Comparison of ENCODE assay signal across 26 cellular contexts in the genomic region with DNA sequence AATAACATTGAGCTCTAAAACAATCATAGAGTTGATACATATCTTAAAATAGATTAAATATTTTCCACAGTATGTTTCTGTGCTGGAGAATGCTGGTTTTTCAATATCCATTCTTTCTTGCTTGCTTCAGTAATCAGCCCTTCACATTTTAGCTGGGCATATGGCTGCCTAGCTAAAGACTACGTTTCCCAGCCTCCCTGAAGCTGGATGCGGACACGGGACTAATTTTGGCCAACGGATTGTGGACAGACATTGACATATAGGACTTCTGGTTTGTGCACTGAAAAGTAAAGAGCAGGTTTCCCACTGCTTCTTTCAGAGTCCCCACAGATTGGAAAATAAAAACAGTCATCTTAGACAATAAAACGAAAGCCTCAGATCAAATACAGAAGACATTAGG.
"Had no signal": no experiment of that assay in that cellular context is flagged by ENCODE, and none has a peak within 500 bp of the region (broad histone marks: within the 10 kb centered on the region; RNA-seq: fewer than 3 reads in every experiment).

No MANE protein-coding gene starts in this region.

- DNase-seq: cortex of kidney; effector memory CD8-positive, alpha-beta T cell; erythroblast; esophagus squamous epithelium; foreskin melanocyte; glutamatergic neuron; heart right ventricle; hippocampal formation; left colon; left ventricle myocardium superior; lower lobe of right lung; naive B cell; occipital lobe; ovary; posterior cingulate gyrus; psoas muscle; right cardiac atrium; sigmoid colon; stimulated activated CD4-positive, alpha-beta T cell treated with anti-CD3 and anti-CD28 coated beads, Interleukin-2, amount 100 ng/mL, for 24 hours; stimulated activated CD4-positive, alpha-beta T cell treated with anti-CD3 and anti-CD28 coated beads, Interleukin-4, amount 100 ng/mL, for 24 hours; stimulated activated naive CD4-positive, alpha-beta T cell treated with Interleukin-2 at 50 U/mL for 16 hours; stomach; thyroid gland; upper lobe of left lung had no signal

- ATAC-seq: effector memory CD8-positive, alpha-beta T cell; heart right ventricle; left colon; left ventricle myocardium superior; lower lobe of right lung; natural killer cell treated with Interleukin-12 subunit alpha and Interleukin-12 subunit beta and Interleukin-15 and Interleukin-18, amount 100 ng/mL, for 72 hours; psoas muscle; right cardiac atrium; stimulated activated effector memory CD8-positive, alpha-beta T cell treated with anti-CD3 and anti-CD28 coated beads, Interleukin-12 subunit alpha, Interleukin-12 subunit beta, amount 100 ng/mL, for 72 hours had no signal

- H3K9me3 Mint-ChIP-seq: effector memory CD8-positive, alpha-beta T cell; naive B cell; natural killer cell treated with Interleukin-12 subunit alpha and Interleukin-12 subunit beta and Interleukin-15 and Interleukin-18, amount 100 ng/mL, for 72 hours; stimulated activated effector memory CD8-positive, alpha-beta T cell treated with anti-CD3 and anti-CD28 coated beads, Interleukin-12 subunit alpha, Interleukin-12 subunit beta, amount 100 ng/mL, for 72 hours had no signal

- H3K4me1 Mint-ChIP-seq: naive B cell; stimulated activated effector memory CD8-positive, alpha-beta T cell treated with anti-CD3 and anti-CD28 coated beads, Interleukin-12 subunit alpha, Interleukin-12 subunit beta, amount 100 ng/mL, for 72 hours had no signal

- H3K4me3 Mint-ChIP-seq: effector memory CD8-positive, alpha-beta T cell; naive B cell; natural killer cell treated with Interleukin-12 subunit alpha and Interleukin-12 subunit beta and Interleukin-15 and Interleukin-18, amount 100 ng/mL, for 72 hours; stimulated activated effector memory CD8-positive, alpha-beta T cell treated with anti-CD3 and anti-CD28 coated beads, Interleukin-12 subunit alpha, Interleukin-12 subunit beta, amount 100 ng/mL, for 72 hours had no signal

- H3K36me3 Mint-ChIP-seq: naive B cell; natural killer cell treated with Interleukin-12 subunit alpha and Interleukin-12 subunit beta and Interleukin-15 and Interleukin-18, amount 100 ng/mL, for 72 hours; stimulated activated effector memory CD8-positive, alpha-beta T cell treated with anti-CD3 and anti-CD28 coated beads, Interleukin-12 subunit alpha, Interleukin-12 subunit beta, amount 100 ng/mL, for 72 hours had no signal

- H3K27ac Mint-ChIP-seq: effector memory CD8-positive, alpha-beta T cell; naive B cell; natural killer cell treated with Interleukin-12 subunit alpha and Interleukin-12 subunit beta and Interleukin-15 and Interleukin-18, amount 100 ng/mL, for 72 hours; stimulated activated effector memory CD8-positive, alpha-beta T cell treated with anti-CD3 and anti-CD28 coated beads, Interleukin-12 subunit alpha, Interleukin-12 subunit beta, amount 100 ng/mL, for 72 hours had no signal
